Comparison of ENCODE assay signal across 8 cellular contexts in genomic region chr1:109821221-109821669, GRCh38. TPM values are rescaled to one million over a fixed set of nuclear protein-coding genes. Genes with fewer than 3 reads are reported as not detected.
A peak's percentile ranks its signal among the peaks of the same experiment; 100 is the strongest.
DNase-seq lines count a peak whose midpoint lies in the region; ATAC-seq and TF ChIP-seq lines count a peak whose summit lies in the region.

No MANE protein-coding gene starts in this region.

- TF ChIP-seq CTCF in Loucy (conservative IDR thresholded peaks at IDR 0.05; ENCODE audit: low read length) (no peak), brain microvascular endothelial cell (IDR thresholded peaks at IDR 0.05; ENCODE audit: low read depth, low read length, missing control alignments) (no peak), lower lobe of right lung (IDR thresholded peaks at IDR 0.05) (no peak)

- H3K27me3 ChIP-seq in Loucy (ENCODE audit: insufficient read depth, low read length, poor library complexity, severe bottlenecking) (no peaks in the 10 kb centered on the region), brain microvascular endothelial cell (replicated peaks) (no peaks in the 10 kb centered on the region), lower lobe of right lung (ENCODE audit: low read depth) (no peaks in the 10 kb centered on the region)

- H3K27ac ChIP-seq in brain microvascular endothelial cell (no peak overlapping the region), lower lobe of right lung (peak overlapping the region; percentile 51)

- ATAC-seq in lower lobe of right lung = peak; percentile 66 to 73

- H4K20me1 ChIP-seq in Loucy (ENCODE audit: insufficient read depth, low read length, poor library complexity, severe bottlenecking) = no peaks in the 10 kb centered on the region

- no peaks in the 10 kb centered on the region for H3K9me2 ChIP-seq in Loucy (replicated peaks; ENCODE audit: low read depth, low read length)

- H3K4me3 ChIP-seq in Loucy (ENCODE audit: low read length, poor library complexity, severe bottlenecking) = no peak overlapping the region
- H3K4me3 ChIP-seq in brain microvascular endothelial cell (ENCODE audit: low read depth, low read length) = no peak overlapping the region
- H3K4me3 ChIP-seq in lower lobe of right lung = no peak overlapping the region

- in situ Hi-C loops in brain microvascular endothelial cell (cut with HindIII; ENCODE audit: low pct_ligation_motif_present, low sequenced_read_pairs) = no loop called here

- peak overlapping the region; percentile 48 for H3K9ac ChIP-seq in Loucy (ENCODE audit: low read depth, low read length, poor library complexity, severe bottlenecking)

- H3F3A ChIP-seq in Loucy (ENCODE audit: low read depth) = peaks cover 1% of the 10 kb centered on the region

- peak; percentile 98 for DNase-seq in AG20443 (ENCODE audit: low spot score)
- peak; percentile 82 for DNase-seq in brain microvascular endothelial cell
- DNase-seq in lower lobe of right lung = peak; percentile 84
- no peak for DNase-seq in NCI-H82 treated with DMSO at 0.1 percent for 48 hours (lab: John Stamatoyannopoulos, UW; ENCODE audit: unreplicated experiment)
- no peak for DNase-seq in NCI-H510A (lab: John Stamatoyannopoulos, UW)
- DNase-seq in NCI-H2081 treated with DMSO at 0.1 percent for 48 hours (lab: John Stamatoyannopoulos, UW) = no peak
- DNase-seq in DMS 273 treated with DMSO at 0.1 percent for 48 hours (lab: John Stamatoyannopoulos, UW) = no peak

- intact Hi-C loops in lower lobe of right lung (cut with DNase I) = no loop called here

- H2AFZ ChIP-seq in Loucy (ENCODE audit: low read length) = no peak overlapping the region

- peaks cover 82% of the 10 kb centered on the region for H3K4me1 ChIP-seq in Loucy (ENCODE audit: insufficient read depth, low read length, poor library complexity, severe bottlenecking)
- peaks cover 85% of the 10 kb centered on the region for H3K4me1 ChIP-seq in lower lobe of right lung

- H3K9me3 ChIP-seq in Loucy (ENCODE audit: insufficient read depth, low read depth, low read length) (0 out of 2 replicates have a peak, but pooled peaks cover under 1% of the 10 kb centered on the region), lower lobe of right lung (no peaks in the 10 kb centered on the region)

- H3K79me2 ChIP-seq in Loucy (ENCODE audit: insufficient read depth, low read length) = no peaks in the 10 kb centered on the region

- no peak overlapping the region for H3K4me2 ChIP-seq in Loucy (ENCODE audit: low read depth, low read length, poor library complexity, severe bottlenecking)

- no peaks in the 10 kb centered on the region for H3K36me3 ChIP-seq in Loucy (ENCODE audit: insufficient read depth, low read length)
- no peaks in the 10 kb centered on the region for H3K36me3 ChIP-seq in brain microvascular endothelial cell (replicated peaks)
- H3K36me3 ChIP-seq in lower lobe of right lung = no peaks in the 10 kb centered on the region

RNA-seq across cellular contexts. Expression of gene EPS8L3, which starts 57.5 kb away (rescaled TPM):
- total RNA-seq in lower lobe of right lung = not detected

Comparison
In these comparisons a context has a peak if more than half of its experiments do, and no peak if none do; other contexts are left out.
1. DNase-seq: peak in AG20443 (single experiment), brain microvascular endothelial cell (single experiment) and lower lobe of right lung (single experiment); none in NCI-H82 treated with DMSO at 0.1 percent for 48 hours (single experiment), NCI-H510A (single experiment), NCI-H2081 treated with DMSO at 0.1 percent for 48 hours (single experiment) and DMS 273 treated with DMSO at 0.1 percent for 48 hours (single experiment).